ENCODE assay signal across 19 cellular contexts in genomic region chr9:133967024-133967741, GRCh38. TPM values are rescaled to one million over a fixed set of nuclear protein-coding genes. Genes with fewer than 3 reads are reported as not detected.
A peak's percentile ranks its signal among the peaks of the same experiment; 100 is the strongest.
DNase-seq lines count a peak whose midpoint lies in the region; ATAC-seq, FAIRE-seq and TF ChIP-seq lines count a peak whose summit lies in the region.
"Had no signal": no experiment of that assay in that cellular context is flagged by ENCODE, and none has a peak within 500 bp of the region (broad histone marks: within the 10 kb centered on the region; RNA-seq: fewer than 3 reads in every experiment).

No MANE protein-coding gene starts in this region.

- peaks cover 39% of the 10 kb centered on the region for H3K4me1 ChIP-seq in SJCRH30
- no peaks in the 10 kb centered on the region for H3K4me1 ChIP-seq in osteoblast (ENCODE audit: insufficient read depth, low read length)
- H3K4me1 ChIP-seq: parathyroid adenoma, sigmoid colon had no signal

- H3K27me3 ChIP-seq in SJCRH30 (no peaks in the 10 kb centered on the region), osteoblast (ENCODE audit: insufficient read depth, low read length) (no peaks in the 10 kb centered on the region)
- H3K27me3 ChIP-seq: sigmoid colon had no signal

- ATAC-seq in GM19328 (IDR thresholded peaks at IDR 0.05; ENCODE audit: unreplicated experiment): no peak
- no peak for ATAC-seq in HG03521 (IDR thresholded peaks at IDR 0.05; ENCODE audit: unreplicated experiment)
- ATAC-seq: HepG2; lower lobe of right lung; naive thymus-derived CD4-positive, alpha-beta T cell had no signal

- no peak overlapping the region for H2AFZ ChIP-seq in osteoblast (ENCODE audit: low read length)
- H2AFZ ChIP-seq: parathyroid adenoma had no signal

- peaks cover 94% of the 10 kb centered on the region for H3K79me2 ChIP-seq in osteoblast (ENCODE audit: insufficient read depth, low read length)

- peak; percentile 72 for FAIRE-seq in H54 (lab: Jason Lieb, UNC)
- FAIRE-seq: HepG2 had no signal

- no peak for TF ChIP-seq POLR2A in H54 (IDR thresholded peaks at IDR 0.05; ENCODE audit: low read depth, low read length)

- H3K4me3 ChIP-seq in SJCRH30 (no peak overlapping the region), osteoblast (ENCODE audit: insufficient read depth, low read length) (no peak overlapping the region)
- H3K4me3 ChIP-seq: lower lobe of right lung, sigmoid colon had no signal

- H3K36me3 ChIP-seq in SJCRH30 (no peaks in the 10 kb centered on the region), osteoblast (ENCODE audit: insufficient read depth, low read length) (no peaks in the 10 kb centered on the region)
- H3K36me3 ChIP-seq: lower lobe of right lung, sigmoid colon had no signal

- H3K27ac ChIP-seq in SJCRH30 (no peak overlapping the region; the same call in 1 of the 2 replicates), osteoblast (ENCODE audit: low read depth, low read length) (no peak overlapping the region)
- H3K27ac ChIP-seq: lower lobe of right lung, parathyroid adenoma, sigmoid colon had no signal

- peaks cover 7% of the 10 kb centered on the region for H3K9me3 ChIP-seq in SJCRH30 (replicated peaks)
- no peaks in the 10 kb centered on the region for H3K9me3 ChIP-seq in osteoblast (ENCODE audit: low read depth, low read length)

- peaks cover 72% of the 10 kb centered on the region for H4K20me1 ChIP-seq in osteoblast (ENCODE audit: insufficient read depth, low read length)

- DNase-seq in H54 (ENCODE audit: insufficient read length, low spot score) (no peak), SJCRH30 (peak; percentile 77 to 82), dermis blood vessel endothelial cell (peak; percentile 30), osteoblast (ENCODE audit: insufficient read length, low spot score, missing footprints) (peak; percentile 36), cortex of kidney (lab: John Stamatoyannopoulos, UW) (no peak), NCI-H2107 (lab: John Stamatoyannopoulos, UW) (no peak)
- DNase-seq: CD4-positive, alpha-beta T cell; effector CD8-positive, alpha-beta T cell; immature natural killer cell; naive thymus-derived CD4-positive, alpha-beta T cell; NCI-H1694; NCI-H82; sigmoid colon; stimulated activated naive CD4-positive, alpha-beta T cell had no signal

- TF ChIP-seq CTCF in osteoblast (IDR thresholded peaks at IDR 0.05; ENCODE audit: extremely low read depth, low read depth, low read length): no peak

- no peak overlapping the region for H3K4me2 ChIP-seq in osteoblast (ENCODE audit: insufficient read depth, low read length)

RNA-seq across cellular contexts. Expression of gene VAV2, which starts 24.9 kb away (rescaled TPM):
- total RNA-seq in SJCRH30 (2014; rRNA removed; shearing (Covaris generic)): 24.0 and 28.0 TPM in 2 replicates
- total RNA-seq in dermis blood vessel endothelial cell (19.6 and 22.7 TPM in 2 replicates), osteoblast (8.0 and 8.8 TPM in 2 replicates)

RNA-seq across cellular contexts. Expression of gene BRD3OS, which starts 58.1 kb away (rescaled TPM):
- total RNA-seq in SJCRH30 (2014; rRNA removed; shearing (Covaris generic)): 20.1 and 20.2 TPM in 2 replicates
- 5.4 and 15.8 TPM in 2 replicates for total RNA-seq in dermis blood vessel endothelial cell
- 23.0 and 26.1 TPM in 2 replicates for total RNA-seq in osteoblast

Comparison
In these comparisons a context has a peak if more than half of its experiments do, and no peak if none do; other contexts are left out.
1. DNase-seq: peak in SJCRH30 (2 of 2), dermis blood vessel endothelial cell (single experiment) and osteoblast (single experiment); none in H54 (single experiment), cortex of kidney (single experiment) and NCI-H2107 (single experiment).